Comparison of ENCODE assay signal across 21 cellular contexts in the genomic region with DNA sequence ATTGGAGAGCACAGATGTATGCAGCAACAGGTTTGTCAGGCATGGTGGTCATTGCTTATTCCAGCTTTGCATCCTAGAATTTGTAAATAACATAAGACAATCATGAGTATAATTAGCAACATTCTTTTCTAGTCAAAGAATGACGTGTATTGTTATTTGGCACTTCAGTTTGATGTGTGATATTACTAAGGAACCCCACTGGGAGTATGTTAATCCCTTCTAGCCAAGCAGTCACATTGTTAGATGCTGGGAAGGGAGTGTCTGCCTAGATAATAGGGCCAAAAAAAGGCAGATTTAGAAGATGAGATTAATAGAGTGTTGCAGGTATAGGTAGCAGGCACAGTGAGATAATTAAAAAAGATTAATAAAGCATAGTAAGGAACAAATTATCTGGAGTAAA.
"Had no signal": no experiment of that assay in that cellular context is flagged by ENCODE, and none has a peak within 500 bp of the region (broad histone marks: within the 10 kb centered on the region; RNA-seq: fewer than 3 reads in every experiment).

No MANE protein-coding gene starts in this region.

- H3K9me3 ChIP-seq: SJCRH30 had no signal

- DNase-seq: Kasumi-1, MM.1S, NCI-H1092 treated with DMSO at 0.1 percent for 48 hours, NCI-H1436 treated with DMSO at 0.1 percent for 48 hours, NCI-H1694, NCI-H187 treated with DMSO at 0.1 percent for 48 hours, NCI-H2029 treated with DMSO at 0.1 percent for 48 hours, NCI-H2171 treated with DMSO at 0.1 percent for 48 hours, NCI-H345, NCI-H446 treated with DMSO at 0.1 percent for 48 hours, NCI-H510A treated with DMSO at 0.1 percent for 48 hours, NCI-H526, PC-3, SHP77 treated with DMSO at 0.1 percent for 48 hours, SJCRH30 had no signal

- H3K4me3 Mint-ChIP-seq: IgD-negative memory B cell had no signal

- H3K27me3 ChIP-seq: SJCRH30 had no signal

- H3K27me3 Mint-ChIP-seq: IgD-negative memory B cell had no signal

- ATAC-seq: K562, Panc1, PC-3, SK-N-SH treated with all-trans-retinoic acid at 6 μM for 48 hours had no signal

- H3K36me3 Mint-ChIP-seq: IgD-negative memory B cell had no signal

- H3K36me3 ChIP-seq: SJCRH30 had no signal

- H3K4me2 ChIP-seq: KMS-11 had no signal

- H3K4me3 ChIP-seq: K562, SJCRH30 had no signal

- H3K27ac ChIP-seq: KMS-11, RWPE1, SJCRH30 had no signal

- H3K9ac ChIP-seq: KMS-11 had no signal
